1 cellular context compared by ENCODE assay signal in genomic region chr2:213148572-213149331, GRCh38.
TF ChIP-seq lines count a peak whose summit lies in the region.

No MANE protein-coding gene starts in this region.

TF ChIP-seq in SK-N-SH, 30 proteins besides CTCF, POLR2A, EP300 and RAD21 (continued from another document):
- TF ChIP-seq, protein P1, sequence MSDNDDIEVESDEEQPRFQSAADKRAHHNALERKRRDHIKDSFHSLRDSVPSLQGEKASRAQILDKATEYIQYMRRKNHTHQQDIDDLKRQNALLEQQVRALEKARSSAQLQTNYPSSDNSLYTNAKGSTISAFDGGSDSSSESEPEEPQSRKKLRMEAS (IDR thresholded peaks at IDR 0.05; ENCODE audit: low read depth): no peak
- TF ChIP-seq, protein P2, sequence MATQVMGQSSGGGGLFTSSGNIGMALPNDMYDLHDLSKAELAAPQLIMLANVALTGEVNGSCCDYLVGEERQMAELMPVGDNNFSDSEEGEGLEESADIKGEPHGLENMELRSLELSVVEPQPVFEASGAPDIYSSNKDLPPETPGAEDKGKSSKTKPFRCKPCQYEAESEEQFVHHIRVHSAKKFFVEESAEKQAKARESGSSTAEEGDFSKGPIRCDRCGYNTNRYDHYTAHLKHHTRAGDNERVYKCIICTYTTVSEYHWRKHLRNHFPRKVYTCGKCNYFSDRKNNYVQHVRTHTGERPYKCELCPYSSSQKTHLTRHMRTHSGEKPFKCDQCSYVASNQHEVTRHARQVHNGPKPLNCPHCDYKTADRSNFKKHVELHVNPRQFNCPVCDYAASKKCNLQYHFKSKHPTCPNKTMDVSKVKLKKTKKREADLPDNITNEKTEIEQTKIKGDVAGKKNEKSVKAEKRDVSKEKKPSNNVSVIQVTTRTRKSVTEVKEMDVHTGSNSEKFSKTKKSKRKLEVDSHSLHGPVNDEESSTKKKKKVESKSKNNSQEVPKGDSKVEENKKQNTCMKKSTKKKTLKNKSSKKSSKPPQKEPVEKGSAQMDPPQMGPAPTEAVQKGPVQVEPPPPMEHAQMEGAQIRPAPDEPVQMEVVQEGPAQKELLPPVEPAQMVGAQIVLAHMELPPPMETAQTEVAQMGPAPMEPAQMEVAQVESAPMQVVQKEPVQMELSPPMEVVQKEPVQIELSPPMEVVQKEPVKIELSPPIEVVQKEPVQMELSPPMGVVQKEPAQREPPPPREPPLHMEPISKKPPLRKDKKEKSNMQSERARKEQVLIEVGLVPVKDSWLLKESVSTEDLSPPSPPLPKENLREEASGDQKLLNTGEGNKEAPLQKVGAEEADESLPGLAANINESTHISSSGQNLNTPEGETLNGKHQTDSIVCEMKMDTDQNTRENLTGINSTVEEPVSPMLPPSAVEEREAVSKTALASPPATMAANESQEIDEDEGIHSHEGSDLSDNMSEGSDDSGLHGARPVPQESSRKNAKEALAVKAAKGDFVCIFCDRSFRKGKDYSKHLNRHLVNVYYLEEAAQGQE (IDR thresholded peaks at IDR 0.05; ENCODE audit: low read depth, low read length): no peak
- TF ChIP-seq NRF1 (IDR thresholded peaks at IDR 0.05; ENCODE audit: low read depth, low read length) (no peak), FOSL2 (IDR thresholded peaks at IDR 0.05; ENCODE audit: borderline replicate concordance, low read depth) (no peak), POLR2AphosphoS5 (IDR thresholded peaks at IDR 0.05; ENCODE audit: low read depth, low read length) (no peak), RFX5 (IDR thresholded peaks at IDR 0.05; ENCODE audit: low read length) (no peak), MXI1 (IDR thresholded peaks at IDR 0.05; ENCODE audit: low read depth, low read length) (no peak), YY1 (IDR thresholded peaks at IDR 0.05; ENCODE audit: low read depth) (no peak)
- TF ChIP-seq, protein P3, sequence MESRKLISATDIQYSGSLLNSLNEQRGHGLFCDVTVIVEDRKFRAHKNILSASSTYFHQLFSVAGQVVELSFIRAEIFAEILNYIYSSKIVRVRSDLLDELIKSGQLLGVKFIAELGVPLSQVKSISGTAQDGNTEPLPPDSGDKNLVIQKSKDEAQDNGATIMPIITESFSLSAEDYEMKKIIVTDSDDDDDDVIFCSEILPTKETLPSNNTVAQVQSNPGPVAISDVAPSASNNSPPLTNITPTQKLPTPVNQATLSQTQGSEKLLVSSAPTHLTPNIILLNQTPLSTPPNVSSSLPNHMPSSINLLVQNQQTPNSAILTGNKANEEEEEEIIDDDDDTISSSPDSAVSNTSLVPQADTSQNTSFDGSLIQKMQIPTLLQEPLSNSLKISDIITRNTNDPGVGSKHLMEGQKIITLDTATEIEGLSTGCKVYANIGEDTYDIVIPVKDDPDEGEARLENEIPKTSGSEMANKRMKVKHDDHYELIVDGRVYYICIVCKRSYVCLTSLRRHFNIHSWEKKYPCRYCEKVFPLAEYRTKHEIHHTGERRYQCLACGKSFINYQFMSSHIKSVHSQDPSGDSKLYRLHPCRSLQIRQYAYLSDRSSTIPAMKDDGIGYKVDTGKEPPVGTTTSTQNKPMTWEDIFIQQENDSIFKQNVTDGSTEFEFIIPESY (IDR thresholded peaks at IDR 0.05; ENCODE audit: borderline replicate concordance, low read depth): no peak
